In genomic region chr2:62857139-62857931, GRCh38 we compare ENCODE assay signal across 18 cellular contexts.
A peak's percentile ranks its signal among the peaks of the same experiment; 100 is the strongest.
DNase-seq lines count a peak whose midpoint lies in the region; ATAC-seq and TF ChIP-seq lines count a peak whose summit lies in the region.
"Had no signal": no experiment of that assay in that cellular context is flagged by ENCODE, and none has a peak within 500 bp of the region (broad histone marks: within the 10 kb centered on the region; RNA-seq: fewer than 3 reads in every experiment).

No MANE protein-coding gene starts in this region.

- ATAC-seq in HG03175 (IDR thresholded peaks at IDR 0.05; ENCODE audit: unreplicated experiment): no peak

- H3K4me1 ChIP-seq in MM.1S (ENCODE audit: low read length): no peaks in the 10 kb centered on the region

- no peaks in the 10 kb centered on the region for H3K9me2 ChIP-seq in MM.1S (replicated peaks; ENCODE audit: insufficient read depth, low read length)

- DNase-seq in DMS53 (lab: John Stamatoyannopoulos, UW) (peak; percentile 11), DMS53 treated with DMSO at 0.1 percent for 48 hours (lab: John Stamatoyannopoulos, UW; ENCODE audit: unreplicated experiment) (no peak), NCI-H69 (lab: John Stamatoyannopoulos, UW) (peak; percentile 27), foreskin melanocyte (peak; percentile 1), MM.1S (no peak), GF-D8 (lab: John Stamatoyannopoulos, UW) (no peak)
- DNase-seq: H9, Kasumi-1, NCI-H1048, NCI-H1417 treated with DMSO at 0.1 percent for 48 hours, NCI-H187, NCI-H2227 treated with DMSO at 0.1 percent for 48 hours, NCI-H510A, NCI-H774, SW 1271 had no signal

- H3K27me3 ChIP-seq in MM.1S (replicated peaks; ENCODE audit: insufficient read depth, low read length): no peaks in the 10 kb centered on the region
- H3K27me3 ChIP-seq: MG63 had no signal

- H3K9me3 ChIP-seq in MM.1S (replicated peaks; ENCODE audit: insufficient read depth, low read length): no peaks in the 10 kb centered on the region
- H3K9me3 ChIP-seq: MG63 had no signal

- no peaks in the 10 kb centered on the region for H3K79me2 ChIP-seq in MM.1S (ENCODE audit: low read length)

- no peak overlapping the region for H3K4me2 ChIP-seq in MM.1S (ENCODE audit: low read depth, low read length)

- H4K20me1 ChIP-seq in MM.1S (ENCODE audit: insufficient read depth, low read length): no peaks in the 10 kb centered on the region

- H3F3A ChIP-seq in MM.1S (ENCODE audit: insufficient read depth, low read length): no peaks in the 10 kb centered on the region

- no peak overlapping the region for H3K4me3 ChIP-seq in MM.1S (ENCODE audit: low read length)
- H3K4me3 ChIP-seq: MG63 had no signal

- H2AFZ ChIP-seq in MM.1S (ENCODE audit: low read length): no peak overlapping the region

- TF ChIP-seq CTCF in C4-2B (conservative IDR thresholded peaks at IDR 0.05) (no peak), MM.1S (IDR thresholded peaks at IDR 0.05; ENCODE audit: low read length) (no peak)

- H3K36me3 ChIP-seq in MM.1S (replicated peaks; ENCODE audit: insufficient read depth, low read length): no peaks in the 10 kb centered on the region

- no peak overlapping the region for H3K9ac ChIP-seq in MM.1S (ENCODE audit: low read length)

- peak overlapping the region; percentile 66; the same call in 1 of the 2 replicates for H3K27ac ChIP-seq in C4-2B
- no peak overlapping the region for H3K27ac ChIP-seq in MM.1S (ENCODE audit: low read length)

Comparison
In these comparisons a context has a peak if more than half of its experiments do, and no peak if none do; other contexts are left out.
1. DNase-seq: peak in DMS53 (single experiment), NCI-H69 (single experiment) and foreskin melanocyte (single experiment); none in DMS53 treated with DMSO at 0.1 percent for 48 hours (single experiment), MM.1S (single experiment) and GF-D8 (single experiment).